Comparison of ENCODE assay signal across 1 cellular context in genomic region chr5:44875661-44876250, GRCh38.
A peak's percentile ranks its signal among the peaks of the same experiment; 100 is the strongest.
TF ChIP-seq lines count a peak whose summit lies in the region.

No MANE protein-coding gene starts in this region.

TF ChIP-seq in HCT116, 20 proteins besides CTCF, POLR2A, EP300 and RAD21 (continued from another document):
- TF ChIP-seq ZBTB33 (IDR thresholded peaks at IDR 0.05; ENCODE audit: extremely low read depth, insufficient replicate concordance, low read length) (no peak), CEBPB (IDR thresholded peaks at IDR 0.05; ENCODE audit: low read depth) (peak; percentile 87), MAX (IDR thresholded peaks at IDR 0.05) (peak; percentile 62), TCF7L2 (IDR thresholded peaks at IDR 0.05; ENCODE audit: borderline replicate concordance, extremely low read depth, insufficient read depth, insufficient read length) (peak; percentile 99), ATF3 (IDR thresholded peaks at IDR 0.05) (peak; percentile 73), YY1 (IDR thresholded peaks at IDR 0.05; ENCODE audit: extremely low read depth, insufficient replicate concordance, low read depth, low read length) (no peak), SP1 (IDR thresholded peaks at IDR 0.05; ENCODE audit: low read depth) (peak; percentile 97), JUND (IDR thresholded peaks at IDR 0.05) (peak; percentile 100), FOSL1 (IDR thresholded peaks at IDR 0.05; ENCODE audit: low read depth) (peak; percentile 100), EGR1 (IDR thresholded peaks at IDR 0.05; ENCODE audit: low read depth) (peak; percentile 12; the same call in 1 of the 2 replicates), POLR2AphosphoS5 (IDR thresholded peaks at IDR 0.05; ENCODE audit: low read depth, low read length) (peak; percentile 49; the same call in 1 of the 2 replicates), ELF1 (IDR thresholded peaks at IDR 0.05; ENCODE audit: borderline replicate concordance, low read depth) (peak; percentile 37; the same call in 1 of the 2 replicates), CBX3 (IDR thresholded peaks at IDR 0.05; ENCODE audit: low read depth) (peak; percentile 92), ZNF274 (IDR thresholded peaks at IDR 0.05; ENCODE audit: low read depth, low read length) (no peak), EZH2phosphoT487 (IDR thresholded peaks at IDR 0.05; ENCODE audit: borderline replicate concordance) (no peak), SIN3A (IDR thresholded peaks at IDR 0.05; ENCODE audit: low read depth) (peak; percentile 71; the same call in 1 of the 2 replicates), SRF (IDR thresholded peaks at IDR 0.05; ENCODE audit: low read depth) (peak; percentile 94)
